Comparison of ENCODE assay signal across 11 cellular contexts in genomic region chr3:59502806-59503205, GRCh38.
DNase-seq lines count a peak whose midpoint lies in the region; ATAC-seq and TF ChIP-seq lines count a peak whose summit lies in the region.
"Had no signal": no experiment of that assay in that cellular context is flagged by ENCODE, and none has a peak within 500 bp of the region (broad histone marks: within the 10 kb centered on the region; RNA-seq: fewer than 3 reads in every experiment).

No MANE protein-coding gene starts in this region.

- BruUV-seq in Caco-2 (replicated peaks; lab: Mats Ljungman, UMichigan), result no TSS peak

- peaks cover 3% of the 10 kb centered on the region for H3K36me3 Mint-ChIP-seq in activated naive CD8-positive, alpha-beta T cell treated with anti-CD3 and anti-CD28 coated beads for 36 hours
- H3K36me3 Mint-ChIP-seq in Caco-2 (ENCODE audit: insufficient read depth, unreplicated experiment), result no peaks in the 10 kb centered on the region

- POLR2A ChIA-PET in Caco-2 (lab: Charles Lee), result no interaction called here

- H3K27ac Mint-ChIP-seq in activated naive CD8-positive, alpha-beta T cell treated with anti-CD3 and anti-CD28 coated beads for 36 hours, result no peak overlapping the region
- no peak overlapping the region for H3K27ac Mint-ChIP-seq in Caco-2 (ENCODE audit: unreplicated experiment)

- intact Hi-C loops in Caco-2 (cut with micrococcal nuclease; ENCODE audit: unreplicated experiment), result no loop called here

- no peak overlapping the region for H3K4me3 Mint-ChIP-seq in activated naive CD8-positive, alpha-beta T cell treated with anti-CD3 and anti-CD28 coated beads for 36 hours
- H3K4me3 Mint-ChIP-seq in Caco-2 (ENCODE audit: unreplicated experiment), result no peak overlapping the region

- DNase-seq in AG09319 (ENCODE audit: extremely low read depth, low read depth) (peak; percentile 39), HT1080 (ENCODE audit: low read depth) (peak; percentile 82), myocyte (ENCODE audit: low read depth) (peak; percentile 23), Caco-2 (no peak), HAP-1 (ENCODE audit: low spot score in 2 of 2) (no peak), SW 1271 (lab: John Stamatoyannopoulos, UW) (no peak)
- DNase-seq in activated naive CD8-positive, alpha-beta T cell treated with anti-CD3 and anti-CD28 coated beads for 36 hours, result peak; percentile 22
- DNase-seq: activated gamma-delta T cell, NCI-H1417 treated with DMSO at 0.1 percent for 48 hours, Right ventricle myocardium superior had no signal

- H3K9me3 ChIP-seq in Caco-2 (no peaks in the 10 kb centered on the region), HAP-1 (no peaks in the 10 kb centered on the region)

- no peak for ATAC-seq in HG03354 (IDR thresholded peaks at IDR 0.05; ENCODE audit: poor library complexity, severe bottlenecking, unreplicated experiment)

- H3K4me3 ChIP-seq in Caco-2 (ENCODE audit: low read depth, low read length), result no peak overlapping the region
- no peak overlapping the region for H3K4me3 ChIP-seq in HAP-1

- H3K36me3 ChIP-seq in Caco-2 (ENCODE audit: control insufficient read depth, insufficient read depth, low read length), result no peaks in the 10 kb centered on the region
- no peaks in the 10 kb centered on the region for H3K36me3 ChIP-seq in HAP-1 (replicated peaks)

- no peaks in the 10 kb centered on the region; the same call in 1 of the 2 replicates for H3K27me3 ChIP-seq in Caco-2 (replicated peaks; ENCODE audit: control insufficient read depth, insufficient read depth, low read length)
- no peaks in the 10 kb centered on the region for H3K27me3 ChIP-seq in HAP-1 (ENCODE audit: low read depth)

- H3K4me1 ChIP-seq in Caco-2 (no peaks in the 10 kb centered on the region), HAP-1 (no peaks in the 10 kb centered on the region)

- CTCF ChIA-PET in Caco-2 (lab: Charles Lee), result no interaction called here

- peaks cover 3% of the 10 kb centered on the region for H3K27me3 Mint-ChIP-seq in activated naive CD8-positive, alpha-beta T cell treated with anti-CD3 and anti-CD28 coated beads for 36 hours
- peaks cover 15% of the 10 kb centered on the region for H3K27me3 Mint-ChIP-seq in Caco-2 (ENCODE audit: insufficient read depth, unreplicated experiment)

- no peaks in the 10 kb centered on the region for H3K4me1 Mint-ChIP-seq in activated naive CD8-positive, alpha-beta T cell treated with anti-CD3 and anti-CD28 coated beads for 36 hours
- H3K4me1 Mint-ChIP-seq in Caco-2 (ENCODE audit: low read depth, unreplicated experiment), result no peaks in the 10 kb centered on the region

- H3K9me3 Mint-ChIP-seq in activated naive CD8-positive, alpha-beta T cell treated with anti-CD3 and anti-CD28 coated beads for 36 hours, result peaks cover 3% of the 10 kb centered on the region
- H3K9me3 Mint-ChIP-seq in Caco-2 (ENCODE audit: unreplicated experiment), result no peaks in the 10 kb centered on the region

- TF ChIP-seq CTCF in AG09319 (IDR thresholded peaks at IDR 0.05; ENCODE audit: low read depth, low read length) (no peak), Caco-2 (IDR thresholded peaks at IDR 0.05; ENCODE audit: insufficient read depth in 1 of 2, low read depth in 1 of 2, low read length in 1 of 2, severe bottlenecking in 1 of 2, unreplicated experiment in 1 of 2) (no peak)

- in situ Hi-C loops in HAP-1 (cut with MboI; ENCODE audit: low sequenced_read_pairs), result no loop called here

Comparison
In these comparisons a context has a peak if more than half of its experiments do, and no peak if none do; other contexts are left out.
1. DNase-seq: peak in AG09319 (single experiment), HT1080 (single experiment), activated naive CD8-positive, alpha-beta T cell treated with anti-CD3 and anti-CD28 coated beads for 36 hours (single experiment) and myocyte (single experiment); none in Caco-2 (0 of 2), HAP-1 (0 of 2) and SW 1271 (0 of 2).